19 cellular contexts compared by ENCODE assay signal in genomic region chr2:182064024-182064880, GRCh38.
A peak's percentile ranks its signal among the peaks of the same experiment; 100 is the strongest.
DNase-seq lines count a peak whose midpoint lies in the region; ATAC-seq, FAIRE-seq and TF ChIP-seq lines count a peak whose summit lies in the region.
"Had no signal": no experiment of that assay in that cellular context is flagged by ENCODE, and none has a peak within 500 bp of the region (broad histone marks: within the 10 kb centered on the region; RNA-seq: fewer than 3 reads in every experiment).

No MANE protein-coding gene starts in this region.

- FAIRE-seq in keratinocyte (lab: Jason Lieb, UNC), result peak; percentile 5
- FAIRE-seq: endometrium had no signal

- no peak overlapping the region for H3K9ac ChIP-seq in keratinocyte (ENCODE audit: control insufficient read depth, extremely low read depth, insufficient read depth, low read length)
- H3K9ac ChIP-seq: GM23248 had no signal

- TF ChIP-seq CTCF in keratinocyte (optimal IDR thresholded peaks at IDR 0.05 in 1 of 3, IDR thresholded peaks at IDR 0.05 in 1 of 3, conservative IDR thresholded peaks at IDR 0.05 in 1 of 3; ENCODE audit: extremely low read depth in 1 of 3, insufficient read depth in 2 of 3, low read length in 3 of 3) (no peak), testis (IDR thresholded peaks at IDR 0.05) (no peak)

- H3K9me3 ChIP-seq in keratinocyte (ENCODE audit: control insufficient read depth, low read depth, low read length), result no peaks in the 10 kb centered on the region
- H3K9me3 ChIP-seq in testis, result no peaks in the 10 kb centered on the region
- H3K9me3 ChIP-seq: lower lobe of right lung had no signal

- H3K36me3 ChIP-seq in keratinocyte (ENCODE audit: control insufficient read depth in 2 of 2, extremely low read depth in 1 of 2, insufficient read depth in 2 of 2, low read length in 2 of 2) (no peaks in the 10 kb centered on the region), testis (ENCODE audit: low read depth, missing control alignments) (no peaks in the 10 kb centered on the region)
- H3K36me3 ChIP-seq: lower lobe of right lung had no signal

- WGBS in testis, 2 donors, result 61 to 67% methylated on average over 4 of the region's 4 CpGs

- DNase-seq in NCI-H2227 treated with DMSO at 0.1 percent for 48 hours (lab: John Stamatoyannopoulos, UW) (peak; percentile 28), dermis blood vessel endothelial cell (peak; percentile 4), keratinocyte (ENCODE audit: low read depth, low spot score) (no peak), testis (peak; percentile 17), RKO (ENCODE audit: low spot score) (no peak), NCI-H446 (lab: John Stamatoyannopoulos, UW) (no peak)
- no peak for DNase-seq in activated naive CD4-positive, alpha-beta T cell treated with anti-CD3 and anti-CD28 coated beads, Interleukin-2, amount 50 U/mL, for 72 hours (ENCODE audit: low spot score in 2 of 2)
- DNase-seq: activated CD8-positive, alpha-beta memory T cell treated with anti-CD3 and anti-CD28 coated beads, Interleukin-2, amount 50 U/mL, for 48 hours; activated naive CD4-positive, alpha-beta T cell treated with anti-CD3 and anti-CD28 coated beads, Interleukin-2, amount 10 ng/mL, durations not matched to agents 7 days and 5 days; GM23248; lower lobe of right lung; naive thymus-derived CD8-positive, alpha-beta T cell; NCI-H2029; retina; RPMI8226; stimulated activated CD4-positive, alpha-beta T cell treated with anti-CD3 and anti-CD28 coated beads, Interleukin-4, amount 100 ng/mL, for 1 hour; T-helper 2 cell had no signal

- H3K9me1 ChIP-seq in keratinocyte (ENCODE audit: control insufficient read depth, extremely low read depth, insufficient read depth, low read length), result no peaks in the 10 kb centered on the region

- H3K4me2 ChIP-seq in keratinocyte (ENCODE audit: control insufficient read depth, extremely low read depth, insufficient read depth, low read depth, low read length), result no peak overlapping the region

- no peaks in the 10 kb centered on the region for H4K20me1 ChIP-seq in keratinocyte (ENCODE audit: control insufficient read depth, extremely low read depth, insufficient read depth, low read length)

- H3K27me3 ChIP-seq in keratinocyte (ENCODE audit: control insufficient read depth, extremely low read depth, insufficient read depth, low read length) (no peaks in the 10 kb centered on the region), testis (no peaks in the 10 kb centered on the region)

- intact Hi-C loops in testis (cut with DNase I; ENCODE audit: low total_unique reads), result no loop called here

- H3K4me3 ChIP-seq in keratinocyte (ENCODE audit: control insufficient read depth in 2 of 3, extremely low read depth in 1 of 3, insufficient read depth in 2 of 3, low read depth in 1 of 3, low read length in 3 of 3) (no peak overlapping the region), testis (no peak overlapping the region)
- H3K4me3 ChIP-seq: GM23248, lower lobe of right lung had no signal

- no peak overlapping the region for H3K27ac ChIP-seq in keratinocyte (ENCODE audit: control insufficient read depth, insufficient read depth, low read length)
- H3K27ac ChIP-seq in testis, result no peak overlapping the region
- H3K27ac ChIP-seq: GM23248, lower lobe of right lung had no signal

- no peak for ATAC-seq in activated naive CD4-positive, alpha-beta T cell treated with anti-CD3 and anti-CD28 coated beads, Interleukin-2, amount 50 U/mL, for 72 hours
- ATAC-seq: lower lobe of right lung; naive thymus-derived CD8-positive, alpha-beta T cell had no signal

- no peak overlapping the region for H2AFZ ChIP-seq in keratinocyte (ENCODE audit: control insufficient read depth, low read length)
- H2AFZ ChIP-seq: GM23248 had no signal

- no peaks in the 10 kb centered on the region for H3K9me3 Mint-ChIP-seq in activated naive CD4-positive, alpha-beta T cell treated with anti-CD3 and anti-CD28 coated beads, Interleukin-2, amount 50 U/mL, for 72 hours
- H3K9me3 Mint-ChIP-seq: activated naive CD4-positive, alpha-beta T cell treated with anti-CD3 and anti-CD28 coated beads, Interleukin-2, amount 10 ng/mL, durations not matched to agents 7 days and 5 days; central memory CD8-positive, alpha-beta T cell; naive thymus-derived CD8-positive, alpha-beta T cell had no signal

- dilution Hi-C loops in keratinocyte (cut with MboI; ENCODE audit: extremely low pct_ligation_motif_present, low sequenced_read_pairs), result no loop called here

- H3K27ac Mint-ChIP-seq in activated naive CD4-positive, alpha-beta T cell treated with anti-CD3 and anti-CD28 coated beads, Interleukin-2, amount 50 U/mL, for 72 hours, result no peak overlapping the region
- H3K27ac Mint-ChIP-seq: activated naive CD4-positive, alpha-beta T cell treated with anti-CD3 and anti-CD28 coated beads, Interleukin-2, amount 10 ng/mL, durations not matched to agents 7 days and 5 days; naive thymus-derived CD8-positive, alpha-beta T cell had no signal

- H3K79me2 ChIP-seq in keratinocyte (ENCODE audit: control insufficient read depth, insufficient read depth, low read length), result no peaks in the 10 kb centered on the region

- TF ChIP-seq POLR2A in testis (IDR thresholded peaks at IDR 0.05), result no peak

- H3K4me1 ChIP-seq in keratinocyte (ENCODE audit: control insufficient read depth, extremely low read depth, insufficient read depth, low read length) (peaks cover 21% of the 10 kb centered on the region), testis (no peaks in the 10 kb centered on the region)
- H3K4me1 ChIP-seq: lower lobe of right lung had no signal

- no peaks in the 10 kb centered on the region for H3K36me3 Mint-ChIP-seq in activated naive CD4-positive, alpha-beta T cell treated with anti-CD3 and anti-CD28 coated beads, Interleukin-2, amount 50 U/mL, for 72 hours
- H3K36me3 Mint-ChIP-seq: activated naive CD4-positive, alpha-beta T cell treated with anti-CD3 and anti-CD28 coated beads, Interleukin-2, amount 10 ng/mL, durations not matched to agents 7 days and 5 days; naive thymus-derived CD8-positive, alpha-beta T cell had no signal

Comparison
In these comparisons a context has a peak if more than half of its experiments do, and no peak if none do; other contexts are left out.
1. DNase-seq: peak in NCI-H2227 treated with DMSO at 0.1 percent for 48 hours (single experiment), dermis blood vessel endothelial cell (single experiment) and testis (single experiment); none in keratinocyte (single experiment), RKO (single experiment), NCI-H446 (0 of 2) and activated naive CD4-positive, alpha-beta T cell treated with anti-CD3 and anti-CD28 coated beads, Interleukin-2, amount 50 U/mL, for 72 hours (0 of 2).